Comparison of ENCODE assay signal across 8 cellular contexts in genomic region chr1:35882945-35883680, GRCh38. TPM values are rescaled to one million over a fixed set of nuclear protein-coding genes. Genes with fewer than 3 reads are reported as not detected.
DNase-seq lines count a peak whose midpoint lies in the region; ATAC-seq lines count a peak whose summit lies in the region.

AGO1 (plus strand) TSS chr1:35883209; CDS start chr1:35883422, 213 bp downstream.

- peak; percentile 84 for ATAC-seq in GM21619 (IDR thresholded peaks at IDR 0.05; ENCODE audit: unreplicated experiment)

- peak; percentile 96 for DNase-seq in DMS53 (lab: John Stamatoyannopoulos, UW)
- peak; percentile 84 for DNase-seq in Jurkat, Clone E6-1 (ENCODE audit: low read depth, low spot score)
- peak; percentile 59 for DNase-seq in OCI-M2 (lab: John Stamatoyannopoulos, UW; ENCODE audit: unreplicated experiment)
- DNase-seq in activated T-cell treated with anti-CD3 and anti-CD28 coated beads for 4 hours: peak; percentile 95
- peak; percentile 37 for DNase-seq in epithelial cell of prostate (ENCODE audit: low read depth, low spot score)
- DNase-seq in mucosa of gallbladder (ENCODE audit: low spot score): peak; percentile 93
- DNase-seq in stimulated activated CD8-positive, alpha-beta memory T cell treated with anti-CD3 and anti-CD28 coated beads, Interleukin-4, amount 100 ng/mL, for 24 hours (ENCODE audit: low read depth): peak; percentile 96

- H3K4me3 ChIP-seq in Jurkat, Clone E6-1 (ENCODE audit: low read length): peak within 1 kb of the TSS; percentile 100

- H3K27ac ChIP-seq in epithelial cell of prostate: no peak within 1 kb of the TSS

RNA-seq across cellular contexts. Expression of gene AGO1, which starts in this region (rescaled TPM):
- polyA plus RNA-seq in Jurkat, Clone E6-1 (2012; ENCODE audit: insufficient read depth, insufficient read length): 14.8 TPM
- 29.8 TPM for total RNA-seq in mucosa of gallbladder

Comparison
In these comparisons a context has a peak if more than half of its experiments do, and no peak if none do; other contexts are left out.
1. DNase-seq: peak in every context shown above with its lines; median percentile 96 in DMS53; 96 in stimulated activated CD8-positive, alpha-beta memory T cell treated with anti-CD3 and anti-CD28 coated beads, Interleukin-4, amount 100 ng/mL, for 24 hours; 95 in activated T-cell treated with anti-CD3 and anti-CD28 coated beads for 4 hours; 93 in mucosa of gallbladder; 84 in Jurkat, Clone E6-1; 59 in OCI-M2; 37 in epithelial cell of prostate.